In genomic region chr2:55175254-55176093, GRCh38 we compare ENCODE assay signal across 8 cellular contexts. TPM values are rescaled to one million over a fixed set of nuclear protein-coding genes. Genes with fewer than 3 reads are reported as not detected.
DNase-seq lines count a peak whose midpoint lies in the region; ATAC-seq, FAIRE-seq and TF ChIP-seq lines count a peak whose summit lies in the region.

No MANE protein-coding gene starts in this region.

- peak; percentile 63 for ATAC-seq in HG03103 (IDR thresholded peaks at IDR 0.05; ENCODE audit: low read depth, unreplicated experiment)

- H3K4me3 Mint-ChIP-seq in activated naive CD8-positive, alpha-beta T cell, result peak overlapping the region; percentile 2
- H3K4me3 Mint-ChIP-seq in activated naive CD8-positive, alpha-beta T cell treated with anti-CD3 and anti-CD28 coated beads for 36 hours, result no peak overlapping the region
- no peak overlapping the region for H3K4me3 Mint-ChIP-seq in MCF 10A (ENCODE audit: unreplicated experiment)

- H3K27me3 Mint-ChIP-seq in activated naive CD8-positive, alpha-beta T cell, result no peaks in the 10 kb centered on the region
- H3K27me3 Mint-ChIP-seq in activated naive CD8-positive, alpha-beta T cell treated with anti-CD3 and anti-CD28 coated beads for 36 hours, result no peaks in the 10 kb centered on the region
- no peaks in the 10 kb centered on the region for H3K27me3 Mint-ChIP-seq in MCF 10A (ENCODE audit: insufficient read depth, unreplicated experiment)

- BruUV-seq in MCF 10A (replicated peaks; lab: Mats Ljungman, UMichigan), result TSS peak; percentile 14

- intact Hi-C loops in MCF 10A (cut with micrococcal nuclease), result loop anchor here (1.0 to 10.0 kb wide), 4 partner anchors 160 to 448 kb away; no protein-coding TSS in a partner anchor

- no peak overlapping the region for H3K27ac Mint-ChIP-seq in activated naive CD8-positive, alpha-beta T cell
- H3K27ac Mint-ChIP-seq in activated naive CD8-positive, alpha-beta T cell treated with anti-CD3 and anti-CD28 coated beads for 36 hours, result no peak overlapping the region
- peak overlapping the region; percentile 1 for H3K27ac Mint-ChIP-seq in MCF 10A (ENCODE audit: low read depth, unreplicated experiment)

- POLR2A ChIA-PET in MCF 10A (lab: Yijun Ruan, JAX), result interaction anchor here (0.6 to 3.8 kb wide), 12 partner anchors 12 to 277 kb away, joined by 3 to 18 read pairs (median 4); partner anchors contain the start of gene RTN4

- TF ChIP-seq CTCF in MCF 10A (IDR thresholded peaks at IDR 0.05; ENCODE audit: unreplicated experiment), result peak; percentile 70

- CTCF ChIA-PET in MCF 10A (lab: Yijun Ruan, JAX), result interaction anchor here (0.5 to 6.7 kb wide), 30 partner anchors 7 to 509 kb away, joined by 3 to 75 read pairs (median 4); partner anchors contain the start of gene RTN4

- H3K9me3 Mint-ChIP-seq in activated naive CD8-positive, alpha-beta T cell (ENCODE audit: low read depth), result no peaks in the 10 kb centered on the region
- no peaks in the 10 kb centered on the region for H3K9me3 Mint-ChIP-seq in activated naive CD8-positive, alpha-beta T cell treated with anti-CD3 and anti-CD28 coated beads for 36 hours
- H3K9me3 Mint-ChIP-seq in MCF 10A (ENCODE audit: unreplicated experiment), result no peaks in the 10 kb centered on the region

- H3K4me1 Mint-ChIP-seq in activated naive CD8-positive, alpha-beta T cell (ENCODE audit: low read depth), result peaks cover 8% of the 10 kb centered on the region
- H3K4me1 Mint-ChIP-seq in activated naive CD8-positive, alpha-beta T cell treated with anti-CD3 and anti-CD28 coated beads for 36 hours, result no peaks in the 10 kb centered on the region
- peaks cover 10% of the 10 kb centered on the region for H3K4me1 Mint-ChIP-seq in MCF 10A (ENCODE audit: insufficient read depth, unreplicated experiment)

- no peaks in the 10 kb centered on the region for H3K36me3 Mint-ChIP-seq in activated naive CD8-positive, alpha-beta T cell
- no peaks in the 10 kb centered on the region for H3K36me3 Mint-ChIP-seq in activated naive CD8-positive, alpha-beta T cell treated with anti-CD3 and anti-CD28 coated beads for 36 hours
- peaks cover 12% of the 10 kb centered on the region for H3K36me3 Mint-ChIP-seq in MCF 10A (ENCODE audit: insufficient read depth, unreplicated experiment)

- DNase-seq in activated naive CD8-positive, alpha-beta T cell treated with anti-CD3 and anti-CD28 coated beads for 36 hours, result no peak
- DNase-seq in NCI-H524 treated with DMSO at 0.1 percent for 48 hours (lab: John Stamatoyannopoulos, UW) (peak; percentile 56), MCF 10A (ENCODE audit: unreplicated experiment) (peak; percentile 51), kidney glomerular epithelial cell (lab: John Stamatoyannopoulos, UW) (peak; percentile 66), urothelium cell line (ENCODE audit: low spot score) (peak; percentile 54), occipital lobe (lab: John Stamatoyannopoulos, UW) (no peak)

- no peak for FAIRE-seq in urothelium cell line (lab: Jason Lieb, UNC)

RNA-seq across cellular contexts. Expression of gene CLHC1, which starts 56.6 kb away (rescaled TPM):
- total RNA-seq in activated naive CD8-positive, alpha-beta T cell treated with anti-CD3 and anti-CD28 coated beads for 36 hours, result 1 to 10 TPM; 5.8 to 7.8 TPM
- total RNA-seq in MCF 10A (2022) (32.8 and 35.4 TPM in 2 replicates), occipital lobe (53.0 TPM)

RNA-seq across cellular contexts. Expression of gene RPS27A, which starts 57.0 kb away (rescaled TPM):
- total RNA-seq in activated naive CD8-positive, alpha-beta T cell treated with anti-CD3 and anti-CD28 coated beads for 36 hours, result 1,000 to 10,000 TPM; 1,246 to 1,356 TPM
- total RNA-seq in MCF 10A (2022) (1,343 and 1,536 TPM in 2 replicates), occipital lobe (705 TPM)

Comparison
In these comparisons a context has a peak if more than half of its experiments do, and no peak if none do; other contexts are left out.
1. DNase-seq: peak in NCI-H524 treated with DMSO at 0.1 percent for 48 hours (single experiment), MCF 10A (single experiment), kidney glomerular epithelial cell (single experiment) and urothelium cell line (single experiment); none in activated naive CD8-positive, alpha-beta T cell treated with anti-CD3 and anti-CD28 coated beads for 36 hours (single experiment) and occipital lobe (single experiment).